Comparison of ENCODE assay signal across 30 cellular contexts in the genomic region with DNA sequence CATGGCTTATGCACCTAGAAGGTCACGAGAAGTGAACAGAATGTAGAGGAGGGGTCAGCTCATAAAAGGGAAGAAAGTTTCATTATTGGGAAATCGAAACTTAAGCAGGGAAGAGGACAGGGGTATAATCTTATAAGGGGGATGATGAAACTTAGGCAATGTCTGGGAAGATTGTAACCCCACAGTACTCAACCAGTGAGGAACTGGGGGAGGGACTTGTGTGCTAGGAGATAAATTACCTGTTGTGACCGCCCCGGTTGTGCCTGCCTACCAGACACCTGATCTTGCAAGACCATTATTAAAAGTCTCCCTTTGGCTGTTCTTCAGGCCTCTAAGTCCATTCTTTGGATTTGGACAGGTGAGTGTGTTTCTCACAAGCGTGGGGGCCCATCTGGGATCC. TPM values are rescaled to one million over a fixed set of nuclear protein-coding genes. Genes with fewer than 3 reads are reported as not detected.
"Had no signal": no experiment of that assay in that cellular context is flagged by ENCODE, and none has a peak within 500 bp of the region (broad histone marks: within the 10 kb centered on the region; RNA-seq: fewer than 3 reads in every experiment).

No MANE protein-coding gene starts in this region.

- H3K4me1 ChIP-seq: SJSA1 had no signal

- DNase-seq: activated CD4-positive, alpha-beta T cell treated with anti-CD3 and anti-CD28 coated beads for 36 hours; activated CD4-positive, alpha-beta T cell treated with anti-CD3 and anti-CD28 coated beads, Interleukin-2, amount 50 U/mL, for 1 hour; activated CD4-positive, CD25-positive, alpha-beta regulatory T cell; activated CD8-positive, alpha-beta memory T cell treated with anti-CD3 and anti-CD28 coated beads, Interleukin-2, amount 50 U/mL, for 4 hours; activated CD8-positive, alpha-beta T cell treated with anti-CD3 and anti-CD28 coated beads for 36 hours; activated gamma-delta T cell treated with Interleukin-2 at 50 U/mL for 16 hours; activated naive CD4-positive, alpha-beta T cell treated with anti-CD3 and anti-CD28 coated beads, Interleukin-2, amount 10 ng/mL, durations not matched to agents 7 days and 5 days; activated naive CD8-positive, alpha-beta T cell treated with anti-CD3 and anti-CD28 coated beads for 36 hours; activated T-cell treated with anti-CD3 and anti-CD28 coated beads, Interleukin-2, amount 50 U/mL, for 72 hours; brain microvascular endothelial cell; NCI-H1092; NCI-H1417; NCI-H1930; NCI-H2107; NCI-H2171 treated with DMSO at 0.1 percent for 48 hours; NCI-H226; NCI-H526; NCI-H774; RPMI8226; T-helper 2 cell; T1000 had no signal

- H3K27ac ChIP-seq: brain microvascular endothelial cell, cardiac muscle cell, KMS-11, SJSA1, VCaP had no signal

- H3K4me3 ChIP-seq: cardiac muscle cell, SJSA1 had no signal

- H3K36me3 ChIP-seq: brain microvascular endothelial cell, cardiac muscle cell, SJSA1 had no signal

- H3K9me3 ChIP-seq: SJSA1 had no signal

- H3K27me3 ChIP-seq: brain microvascular endothelial cell, cardiac muscle cell, SJSA1 had no signal

RNA-seq across cellular contexts. Expression of a gene that starts 37.6 kb away (rescaled TPM):
- total RNA-seq: activated CD4-positive, alpha-beta T cell treated with anti-CD3 and anti-CD28 coated beads for 36 hours; activated CD8-positive, alpha-beta T cell treated with anti-CD3 and anti-CD28 coated beads for 36 hours; activated naive CD8-positive, alpha-beta T cell treated with anti-CD3 and anti-CD28 coated beads for 36 hours; activated T-cell treated with anti-CD3 and anti-CD28 coated beads, Interleukin-2, amount 50 U/mL, for 72 hours; activated T-helper 2 cell treated with anti-CD3 and anti-CD28 coated beads, Interferon-gamma antibody, Interleukin-2, Interleukin-4, amounts not matched to agents 10 μg/mL and 5 μg/mL and 100 μg/mL, durations not matched to agents 14 hours and 24 hours and 36 hours; cardiac muscle cell; MCF 10A; NCI-H460; OCI-LY7; Right ventricle myocardium inferior; SJSA1 had no signal
